ENCODE assay signal across 16 cellular contexts in genomic region chr6:141123497-141123896, GRCh38.
DNase-seq lines count a peak whose midpoint lies in the region; ATAC-seq and TF ChIP-seq lines count a peak whose summit lies in the region.
"Had no signal": no experiment of that assay in that cellular context is flagged by ENCODE, and none has a peak within 500 bp of the region (broad histone marks: within the 10 kb centered on the region; RNA-seq: fewer than 3 reads in every experiment).

No MANE protein-coding gene starts in this region.

- no peak overlapping the region for H2AFZ ChIP-seq in SU-DHL-6 (ENCODE audit: low read depth, low read length, severe bottlenecking)

- H3K4me2 ChIP-seq in SU-DHL-6 (ENCODE audit: low read depth, low read length, poor library complexity, severe bottlenecking), result peak overlapping the region; percentile 42

- no peak overlapping the region for H3K9ac ChIP-seq in SU-DHL-6 (ENCODE audit: low read length)

- no peak for TF ChIP-seq CTCF in SU-DHL-6 (IDR thresholded peaks at IDR 0.05; ENCODE audit: insufficient read depth, low read length, poor library complexity, severe bottlenecking)

- peak; percentile 34 for ATAC-seq in HG03378 (IDR thresholded peaks at IDR 0.05; ENCODE audit: unreplicated experiment)
- no peak for ATAC-seq in GM18870 (IDR thresholded peaks at IDR 0.05; ENCODE audit: unreplicated experiment)
- ATAC-seq: K562 had no signal

- H3K9me3 ChIP-seq in SU-DHL-6 (ENCODE audit: insufficient read depth, low read length), result no peaks in the 10 kb centered on the region
- H3K9me3 ChIP-seq: SJCRH30 had no signal

- H3K27ac ChIP-seq in SU-DHL-6 (ENCODE audit: low read depth, low read length), result peak overlapping the region; percentile 62
- no peak overlapping the region for H3K27ac ChIP-seq in substantia nigra (ENCODE audit: low read depth, low read length, poor library complexity, severe bottlenecking)
- H3K27ac ChIP-seq: HL-60, SJCRH30 had no signal

- DNase-seq in NOMO-1 treated with DMSO at 0.1 percent for 48 hours (lab: John Stamatoyannopoulos, UW; ENCODE audit: unreplicated experiment), result peak; percentile 32
- no peak for DNase-seq in NOMO-1 treated with dmso at 0.1 percent for 144 hours (lab: John Stamatoyannopoulos, UW; ENCODE audit: unreplicated experiment)
- DNase-seq in substantia nigra (lab: John Stamatoyannopoulos, UW), result no peak
- DNase-seq in kidney tubule cell (ENCODE audit: low spot score), result no peak
- no peak for DNase-seq in stimulated activated CD4-positive, alpha-beta T cell treated with anti-CD3 and anti-CD28 coated beads, Interleukin-4, amount 100 ng/mL, for 1 hour
- DNase-seq: C1 segment of cervical spinal cord, EL, NCI-H1930, NCI-H774, RPMI8226, SJCRH30 had no signal

- no peaks in the 10 kb centered on the region for H3K27me3 ChIP-seq in SU-DHL-6 (ENCODE audit: low read length)
- H3K27me3 ChIP-seq: SJCRH30 had no signal

- H3K36me3 ChIP-seq in SU-DHL-6 (ENCODE audit: low read length), result no peaks in the 10 kb centered on the region
- H3K36me3 ChIP-seq: SJCRH30 had no signal

- H3K4me3 ChIP-seq in SU-DHL-6 (ENCODE audit: insufficient read depth, low read length, poor library complexity, severe bottlenecking), result peak overlapping the region; percentile 23
- H3K4me3 ChIP-seq: K562, SJCRH30 had no signal

- H3K9me2 ChIP-seq in SU-DHL-6 (replicated peaks; ENCODE audit: insufficient read depth, low read length), result no peaks in the 10 kb centered on the region

- H3F3A ChIP-seq in SU-DHL-6 (ENCODE audit: insufficient read depth), result peaks cover 3% of the 10 kb centered on the region; the same call in 1 of the 2 replicates

- H4K20me1 ChIP-seq in SU-DHL-6 (ENCODE audit: low read depth, low read length), result no peaks in the 10 kb centered on the region

- H3K79me2 ChIP-seq in SU-DHL-6 (ENCODE audit: insufficient read depth, low read length), result no peaks in the 10 kb centered on the region
